ENCODE assay signal across 1 cellular context in genomic region chr22:45908961-45909360, GRCh38.
TF ChIP-seq lines count a peak whose summit lies in the region.

No MANE protein-coding gene starts in this region.

TF ChIP-seq in SK-N-SH treated with all-trans-retinoic acid at 6 μM for 48 hours, 23 proteins besides CTCF, POLR2A, EP300 and RAD21 (continued from another document):
- TF ChIP-seq TSHZ2 (CRISPR knock-in tag; IDR thresholded peaks at IDR 0.05) (no peak), PATZ1 (CRISPR knock-in tag; IDR thresholded peaks at IDR 0.05; ENCODE audit: borderline replicate concordance) (no peak), ARNTL (CRISPR knock-in tag; IDR thresholded peaks at IDR 0.05; ENCODE audit: borderline replicate concordance, low read depth) (no peak), RARB (CRISPR knock-in tag; IDR thresholded peaks at IDR 0.05) (no peak)
